In genomic region chr1:173307845-173308244, GRCh38 we compare ENCODE assay signal across 29 cellular contexts.
"Had no signal": no experiment of that assay in that cellular context is flagged by ENCODE, and none has a peak within 500 bp of the region (broad histone marks: within the 10 kb centered on the region; RNA-seq: fewer than 3 reads in every experiment).

No MANE protein-coding gene starts in this region.

- H2AFZ ChIP-seq: hepatocyte had no signal

- ATAC-seq: effector memory CD8-positive, alpha-beta T cell; esophagus mucosa; foreskin keratinocyte; gastrocnemius medialis; gastroesophageal sphincter; heart left ventricle; heart right ventricle had no signal

- H3K36me3 ChIP-seq: colonic mucosa, esophagus muscularis mucosa, esophagus squamous epithelium, gastrocnemius medialis, gastroesophageal sphincter, heart left ventricle, heart right ventricle had no signal

- FAIRE-seq: colon, endometrium, endothelial cell of umbilical vein, frontal cortex had no signal

- H3K4me2 ChIP-seq: hepatocyte had no signal

- H3K9me3 ChIP-seq: colonic mucosa, esophagus muscularis mucosa, esophagus squamous epithelium, gastrocnemius medialis, gastroesophageal sphincter had no signal

- H3K27me3 ChIP-seq: colonic mucosa, dorsolateral prefrontal cortex, esophagus muscularis mucosa, esophagus squamous epithelium, foreskin keratinocyte, gastrocnemius medialis, gastroesophageal sphincter, heart left ventricle, heart right ventricle, hepatocyte had no signal

- DNase-seq: colonic mucosa; cortex of kidney; dermis blood vessel endothelial cell; dorsolateral prefrontal cortex; effector CD4-positive, alpha-beta T cell; effector CD8-positive, alpha-beta T cell; effector memory CD4-positive, alpha-beta T cell; effector memory CD8-positive, alpha-beta T cell; endodermal cell; erythroblast; esophagus squamous epithelium; foreskin fibroblast; foreskin keratinocyte; foreskin melanocyte; gastrocnemius medialis; glutamatergic neuron; head of caudate nucleus; heart left ventricle; heart right ventricle had no signal

- H3K27ac ChIP-seq: colonic mucosa, coronary artery, dorsolateral prefrontal cortex, epithelial cell of prostate, esophagus muscularis mucosa, esophagus squamous epithelium, foreskin keratinocyte, gastrocnemius medialis, gastroesophageal sphincter, heart left ventricle, heart right ventricle, hepatocyte had no signal

- H3K4me1 ChIP-seq: colonic mucosa, esophagus muscularis mucosa, esophagus squamous epithelium, foreskin keratinocyte, gastrocnemius medialis, gastroesophageal sphincter had no signal

- H3K79me2 ChIP-seq: hepatocyte had no signal

- H3K4me3 ChIP-seq: colonic mucosa, coronary artery, dorsolateral prefrontal cortex, esophagus muscularis mucosa, esophagus squamous epithelium, gastrocnemius medialis, gastroesophageal sphincter, heart left ventricle, heart right ventricle, hepatocyte had no signal
